ENCODE assay signal across 8 cellular contexts in the genomic region with DNA sequence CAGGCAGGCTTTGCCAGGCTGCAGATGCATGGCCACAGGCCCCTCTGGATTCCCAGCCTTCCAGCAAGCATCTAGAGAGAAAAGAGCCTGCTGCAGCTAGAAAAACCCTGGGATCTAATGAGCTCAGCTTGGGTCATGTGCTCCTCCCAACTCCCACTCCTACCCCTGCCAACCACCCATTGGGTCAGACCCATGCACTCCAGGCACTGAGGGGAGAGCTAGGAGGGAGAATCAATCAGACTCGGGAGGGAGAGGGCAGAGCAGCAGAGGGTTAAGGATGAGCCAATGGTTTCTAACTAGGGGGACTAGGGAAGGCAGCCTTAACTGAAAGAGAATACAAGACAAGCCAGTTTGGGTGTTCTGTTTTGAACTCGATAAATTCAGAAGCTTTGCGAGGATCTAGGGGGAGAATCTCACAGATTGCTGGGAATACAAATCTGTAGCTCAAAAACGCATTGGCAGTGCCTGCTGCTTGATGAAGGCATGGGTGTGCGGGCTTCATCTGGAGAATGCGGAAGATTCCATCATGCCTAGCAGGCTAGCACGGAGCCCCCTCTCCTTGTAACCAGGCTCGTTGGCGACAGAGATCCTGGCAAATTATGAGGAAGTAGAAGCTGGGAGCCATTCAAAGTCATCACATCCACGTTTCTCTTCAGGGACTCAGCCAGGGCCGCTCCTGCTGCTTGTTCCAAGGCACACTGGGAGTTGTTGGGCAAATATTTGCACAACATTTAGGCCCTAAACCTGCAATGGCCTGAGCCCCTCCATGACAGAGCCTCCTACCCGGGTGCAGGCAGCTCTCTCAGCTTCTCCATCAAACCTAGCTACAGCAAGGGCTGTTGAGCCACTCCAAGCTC. TPM values are rescaled to one million over a fixed set of nuclear protein-coding genes. Genes with fewer than 3 reads are reported as not detected.
DNase-seq lines count a peak whose midpoint lies in the region; ATAC-seq and TF ChIP-seq lines count a peak whose summit lies in the region.

No MANE protein-coding gene starts in this region.

- peak overlapping the region; percentile 75 for H3K9ac ChIP-seq in SK-N-SH

- TF ChIP-seq EP300 in SK-N-SH (IDR thresholded peaks at IDR 0.05; ENCODE audit: borderline replicate concordance in 1 of 2, low read depth in 1 of 2, low read length in 1 of 2) = no peak

- no peak overlapping the region for H3K4me3 ChIP-seq in SK-N-SH (ENCODE audit: low read depth in 2 of 2, low read length in 1 of 2)

- H3K27me3 ChIP-seq in SK-N-SH (ENCODE audit: insufficient read depth) = no peaks in the 10 kb centered on the region

- H3K4me1 Mint-ChIP-seq in WTC11 (peaks cover 32% of the 10 kb centered on the region), immature natural killer cell (peaks cover 91 to 97% of the 10 kb centered on the region in 2 donors)
- H3K4me1 Mint-ChIP-seq in stimulated activated naive B cell treated with anti-CD40 and anti-IgM and Interleukin-4, amounts not matched to agents 10 μg/mL and 1 μg/mL and 100 μg/mL, for 72 hours = peaks cover 57 to 84% of the 10 kb centered on the region in 2 donors

- ATAC-seq in SK-N-SH treated with all-trans-retinoic acid at 6 μM for 48 hours (no peak), WTC11 (peak; percentile 24), HG02885 (IDR thresholded peaks at IDR 0.05; ENCODE audit: poor library complexity, unreplicated experiment) (no peak)
- ATAC-seq in stimulated activated naive B cell treated with anti-CD40 and anti-IgM and Interleukin-4, amounts not matched to agents 10 μg/mL and 1 μg/mL and 100 μg/mL, for 72 hours (replicated peaks) = no peak

- H3K9me2 ChIP-seq in SK-N-SH = no peaks in the 10 kb centered on the region

- H3K9me3 ChIP-seq in SK-N-SH = no peaks in the 10 kb centered on the region

- H3K27me3 Mint-ChIP-seq in WTC11 (ENCODE audit: low read depth) (no peaks in the 10 kb centered on the region), immature natural killer cell (ENCODE audit: low read depth in 3 of 3) (peaks cover 5 to 8% (median 7%) of the 10 kb centered on the region in 3 donors)
- no peaks in the 10 kb centered on the region for H3K27me3 Mint-ChIP-seq in stimulated activated naive B cell treated with anti-CD40 and anti-IgM and Interleukin-4, amounts not matched to agents 10 μg/mL and 1 μg/mL and 100 μg/mL, for 72 hours

- H3K27ac ChIP-seq in SK-N-SH (ENCODE audit: low read depth in 2 of 2, low read length in 1 of 2) = peak overlapping the region; percentile 95 to 98

- CTCF ChIA-PET in SK-N-SH (lab: Yijun Ruan, JAX) (interaction anchor here (0.8 to 3.5 kb wide), 9 partner anchors 11 to 208 kb away, joined by 3 to 17 read pairs (median 5); partner anchors contain the start of genes ARF6 and NEMF), WTC11 (lab: Charles Lee) (interaction anchor here (0.9 to 2.5 kb wide), 6 partner anchors 22 to 197 kb away, joined by 3 to 15 read pairs (median 4); no protein-coding TSS in a partner anchor)

- POLR2A ChIA-PET in SK-N-SH (lab: Yijun Ruan, JAX) = no interaction called here
- POLR2A ChIA-PET in WTC11 (lab: Charles Lee) = no interaction called here

- H3K27ac Mint-ChIP-seq in WTC11 (no peak overlapping the region), immature natural killer cell (peak overlapping the region; percentile 98 to 100 (median 100))
- peak overlapping the region; percentile 100 for H3K27ac Mint-ChIP-seq in stimulated activated naive B cell treated with anti-CD40 and anti-IgM and Interleukin-4, amounts not matched to agents 10 μg/mL and 1 μg/mL and 100 μg/mL, for 72 hours

- H3K36me3 ChIP-seq in SK-N-SH (replicated peaks in 1 of 2; ENCODE audit: control insufficient read depth in 1 of 2, insufficient read depth in 2 of 2, low read length in 1 of 2) = no peaks in the 10 kb centered on the region

- no peak for TF ChIP-seq RAD21 in SK-N-SH (IDR thresholded peaks at IDR 0.05; ENCODE audit: low read length)

- DNase-seq in SK-N-SH (no peak), WTC11 (ENCODE audit: low spot score) (no peak), immature natural killer cell (no peak), hippocampal formation (lab: John Stamatoyannopoulos, UW) (no peak)
- no peak for DNase-seq in stimulated activated naive B cell treated with anti-CD40 and anti-IgM and Interleukin-4, amounts not matched to agents 10 μg/mL and 1 μg/mL and 100 μg/mL, for 72 hours
- DNase-seq in central memory CD4-positive, alpha-beta T cell = no peak

- H3K36me3 Mint-ChIP-seq in WTC11 (no peaks in the 10 kb centered on the region), immature natural killer cell (peaks cover 3 to 4% (median 4%) of the 10 kb centered on the region in 3 donors)
- peaks cover 2 to 7% of the 10 kb centered on the region in 2 donors for H3K36me3 Mint-ChIP-seq in stimulated activated naive B cell treated with anti-CD40 and anti-IgM and Interleukin-4, amounts not matched to agents 10 μg/mL and 1 μg/mL and 100 μg/mL, for 72 hours

- TF ChIP-seq CTCF in SK-N-SH (IDR thresholded peaks at IDR 0.05) (no peak), WTC11 (IDR thresholded peaks at IDR 0.05) (no peak)

- peak overlapping the region; percentile 74 for H2AFZ ChIP-seq in SK-N-SH (ENCODE audit: low read depth)

- no peaks in the 10 kb centered on the region for H4K20me1 ChIP-seq in SK-N-SH (ENCODE audit: insufficient read depth)

- no peaks in the 10 kb centered on the region for H3K79me2 ChIP-seq in SK-N-SH (ENCODE audit: insufficient read depth)

- H3K9me3 Mint-ChIP-seq in WTC11 (no peaks in the 10 kb centered on the region), immature natural killer cell (no peaks in the 10 kb centered on the region)
- H3K9me3 Mint-ChIP-seq in stimulated activated naive B cell treated with anti-CD40 and anti-IgM and Interleukin-4, amounts not matched to agents 10 μg/mL and 1 μg/mL and 100 μg/mL, for 72 hours = no peaks in the 10 kb centered on the region

- peaks cover 35% of the 10 kb centered on the region for H3F3A ChIP-seq in SK-N-SH (replicated peaks; ENCODE audit: insufficient read depth)

- 94% methylated on average over 11 of the region's 12 CpGs for WGBS in SK-N-SH (ENCODE audit: low lambda C conversion rate)

- H3K4me2 ChIP-seq in SK-N-SH = peak overlapping the region; percentile 55

- H3K4me3 Mint-ChIP-seq in WTC11 (no peak overlapping the region), immature natural killer cell (peak overlapping the region in 2 of 5 donors; percentile 3 to 23)
- no peak overlapping the region for H3K4me3 Mint-ChIP-seq in stimulated activated naive B cell treated with anti-CD40 and anti-IgM and Interleukin-4, amounts not matched to agents 10 μg/mL and 1 μg/mL and 100 μg/mL, for 72 hours

- H3K4me1 ChIP-seq in SK-N-SH (ENCODE audit: control insufficient read depth in 1 of 2, insufficient read depth in 2 of 2, low read depth in 1 of 2, low read length in 1 of 2) = peaks cover 32 to 40% of the 10 kb centered on the region in 2 experiments

TF ChIP-seq in SK-N-SH, 30 proteins besides CTCF, POLR2A, EP300 and RAD21 (continues in another document):
- no peak for TF ChIP-seq CHD2 (IDR thresholded peaks at IDR 0.05; ENCODE audit: low read length, partially characterized antibody)
- no peak for TF ChIP-seq JUND (IDR thresholded peaks at IDR 0.05)
- no peak for TF ChIP-seq YY1 (IDR thresholded peaks at IDR 0.05; ENCODE audit: low read depth)
- TF ChIP-seq FOXJ3 (CRISPR knock-in tag; IDR thresholded peaks at IDR 0.05) = no peak

TF ChIP-seq in SK-N-SH treated with all-trans-retinoic acid at 6 μM for 48 hours, 23 proteins besides CTCF, POLR2A, EP300 and RAD21 (continues in another document):
- TF ChIP-seq CSDC2 (CRISPR knock-in tag; IDR thresholded peaks at IDR 0.05) = no peak
- no peak for TF ChIP-seq ZNF565 (CRISPR knock-in tag; conservative IDR thresholded peaks at IDR 0.05; ENCODE audit: low read depth)
- TF ChIP-seq SNAI2 (CRISPR knock-in tag; IDR thresholded peaks at IDR 0.05) = no peak
- TF ChIP-seq, protein P1, sequence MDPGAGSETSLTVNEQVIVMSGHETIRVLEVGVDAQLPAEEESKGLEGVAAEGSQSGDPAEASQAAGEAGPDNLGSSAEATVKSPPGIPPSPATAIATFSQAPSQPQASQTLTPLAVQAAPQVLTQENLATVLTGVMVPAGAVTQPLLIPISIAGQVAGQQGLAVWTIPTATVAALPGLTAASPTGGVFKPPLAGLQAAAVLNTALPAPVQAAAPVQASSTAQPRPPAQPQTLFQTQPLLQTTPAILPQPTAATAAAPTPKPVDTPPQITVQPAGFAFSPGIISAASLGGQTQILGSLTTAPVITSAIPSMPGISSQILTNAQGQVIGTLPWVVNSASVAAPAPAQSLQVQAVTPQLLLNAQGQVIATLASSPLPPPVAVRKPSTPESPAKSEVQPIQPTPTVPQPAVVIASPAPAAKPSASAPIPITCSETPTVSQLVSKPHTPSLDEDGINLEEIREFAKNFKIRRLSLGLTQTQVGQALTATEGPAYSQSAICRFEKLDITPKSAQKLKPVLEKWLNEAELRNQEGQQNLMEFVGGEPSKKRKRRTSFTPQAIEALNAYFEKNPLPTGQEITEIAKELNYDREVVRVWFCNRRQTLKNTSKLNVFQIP (CRISPR knock-in tag; IDR thresholded peaks at IDR 0.05; ENCODE audit: borderline replicate concordance, low read depth) = no peak
- TF ChIP-seq RARB (CRISPR knock-in tag; IDR thresholded peaks at IDR 0.05) = no peak
- no peak for TF ChIP-seq OSR1 (CRISPR knock-in tag; IDR thresholded peaks at IDR 0.05)

TF ChIP-seq in WTC11, 78 proteins besides CTCF, POLR2A, EP300 and RAD21 (continues in another document):
- TF ChIP-seq, protein P2, sequence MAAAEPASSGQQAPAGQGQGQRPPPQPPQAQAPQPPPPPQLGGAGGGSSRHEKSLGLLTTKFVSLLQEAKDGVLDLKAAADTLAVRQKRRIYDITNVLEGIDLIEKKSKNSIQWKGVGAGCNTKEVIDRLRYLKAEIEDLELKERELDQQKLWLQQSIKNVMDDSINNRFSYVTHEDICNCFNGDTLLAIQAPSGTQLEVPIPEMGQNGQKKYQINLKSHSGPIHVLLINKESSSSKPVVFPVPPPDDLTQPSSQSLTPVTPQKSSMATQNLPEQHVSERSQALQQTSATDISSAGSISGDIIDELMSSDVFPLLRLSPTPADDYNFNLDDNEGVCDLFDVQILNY (CRISPR knock-in tag; IDR thresholded peaks at IDR 0.05) = no peak
- TF ChIP-seq, protein P3, sequence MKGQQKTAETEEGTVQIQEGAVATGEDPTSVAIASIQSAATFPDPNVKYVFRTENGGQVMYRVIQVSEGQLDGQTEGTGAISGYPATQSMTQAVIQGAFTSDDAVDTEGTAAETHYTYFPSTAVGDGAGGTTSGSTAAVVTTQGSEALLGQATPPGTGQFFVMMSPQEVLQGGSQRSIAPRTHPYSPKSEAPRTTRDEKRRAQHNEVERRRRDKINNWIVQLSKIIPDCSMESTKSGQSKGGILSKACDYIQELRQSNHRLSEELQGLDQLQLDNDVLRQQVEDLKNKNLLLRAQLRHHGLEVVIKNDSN (CRISPR knock-in tag; IDR thresholded peaks at IDR 0.05) = no peak
- TF ChIP-seq MAX (CRISPR knock-in tag; IDR thresholded peaks at IDR 0.05) = no peak

RNA-seq across cellular contexts. Expression of gene VCPKMT, which starts 56.4 kb away (rescaled TPM):
- polyA plus RNA-seq in SK-N-SH (2012; rRNA removed) (6.7 and 7.3 TPM in 2 replicates), immature natural killer cell (10 to 100 TPM in 2 of 3 donors, 1 to 10 TPM in 1; 7.8 to 19.2 (median 14.4) TPM)
- polyA plus RNA-seq in SK-N-SH (2012; cell fraction: cytosol; rRNA removed) = 5.3 and 5.5 TPM in 2 replicates
- 15.3 and 16.9 TPM in 2 replicates for polyA plus RNA-seq in SK-N-SH (2012; cell fraction: nucleus; rRNA removed)
- 10.5 to 11.5 TPM (median 11.1 TPM) in 3 replicates for total RNA-seq in WTC11 (2021)
